In genomic region chr16:53090591-53091507, GRCh38 we compare ENCODE assay signal across 9 cellular contexts. TPM values are rescaled to one million over a fixed set of nuclear protein-coding genes. Genes with fewer than 3 reads are reported as not detected.
DNase-seq lines count a peak whose midpoint lies in the region; ATAC-seq and TF ChIP-seq lines count a peak whose summit lies in the region.
"Had no signal": no experiment of that assay in that cellular context is flagged by ENCODE, and none has a peak within 500 bp of the region (broad histone marks: within the 10 kb centered on the region; RNA-seq: fewer than 3 reads in every experiment).

No MANE protein-coding gene starts in this region.

- H3K4me2 ChIP-seq in Loucy (ENCODE audit: low read depth, low read length, poor library complexity, severe bottlenecking): no peak overlapping the region

- H3K27ac ChIP-seq in right cardiac atrium (ENCODE audit: low read length) (peak overlapping the region; percentile 89), rectal smooth muscle tissue (ENCODE audit: low read depth, low read length) (peak overlapping the region; percentile 91)

- H3K4me3 ChIP-seq in Loucy (ENCODE audit: low read length, poor library complexity, severe bottlenecking) (no peak overlapping the region), right cardiac atrium (ENCODE audit: low read length) (no peak overlapping the region), rectal smooth muscle tissue (ENCODE audit: low read length) (peak overlapping the region; percentile 44)

- H3K79me2 ChIP-seq in Loucy (ENCODE audit: insufficient read depth, low read length): no peaks in the 10 kb centered on the region; the same call in 1 of the 2 replicates

- no peaks in the 10 kb centered on the region for H3K36me3 ChIP-seq in Loucy (ENCODE audit: insufficient read depth, low read length)
- no peaks in the 10 kb centered on the region for H3K36me3 ChIP-seq in rectal smooth muscle tissue (ENCODE audit: control insufficient read depth, insufficient read depth, low read length)

- DNase-seq in EH (ENCODE audit: low read depth) (peak; percentile 100), anterior cingulate cortex (lab: John Stamatoyannopoulos, UW) (peak in 57 of 58 donors; percentile 31 to 95 (median 85)), right cardiac atrium (peak; percentile 95 to 97 (median 97)), ecto neural progenitor cell (ENCODE audit: low spot score) (no peak)
- DNase-seq in stimulated activated CD4-positive, alpha-beta T cell treated with anti-CD3 and anti-CD28 coated beads, Interleukin-12 subunit alpha, Interleukin-12 subunit beta, amount 100 ng/mL, for 4 hours: no peak

- ATAC-seq in GM21390 (IDR thresholded peaks at IDR 0.05; ENCODE audit: unreplicated experiment): peak; percentile 53
- peak; percentile 95 to 96 for ATAC-seq in right cardiac atrium

- no peaks in the 10 kb centered on the region for H3F3A ChIP-seq in Loucy (ENCODE audit: low read depth)

- H3K27me3 ChIP-seq in Loucy (ENCODE audit: insufficient read depth, low read length, poor library complexity, severe bottlenecking) (no peaks in the 10 kb centered on the region), right cardiac atrium (ENCODE audit: control insufficient read depth, insufficient read depth) (no peaks in the 10 kb centered on the region), rectal smooth muscle tissue (ENCODE audit: control insufficient read depth, insufficient read depth, low read length) (no peaks in the 10 kb centered on the region)

- no peak overlapping the region for H2AFZ ChIP-seq in Loucy (ENCODE audit: low read length)

- no peak for TF ChIP-seq CTCF in Loucy (conservative IDR thresholded peaks at IDR 0.05; ENCODE audit: low read length)

- WGBS in right cardiac atrium: 22% methylated on average over 13 of the region's 13 CpGs

- intact Hi-C loops in right cardiac atrium (cut with DNase I): loop anchor here in 2 of 4 donors (5.0 kb wide), 1 partner anchor 34 kb away; no protein-coding TSS in a partner anchor

- H3K9ac ChIP-seq in Loucy (ENCODE audit: low read depth, low read length, poor library complexity, severe bottlenecking): peak overlapping the region; percentile 10
- H3K9ac ChIP-seq in rectal smooth muscle tissue (ENCODE audit: low read length): no peak overlapping the region

- H3K4me1 ChIP-seq in Loucy (ENCODE audit: insufficient read depth, low read length, poor library complexity, severe bottlenecking) (peaks cover 17% of the 10 kb centered on the region), right cardiac atrium (ENCODE audit: control insufficient read depth, insufficient read depth, low read length) (peaks cover 37% of the 10 kb centered on the region), rectal smooth muscle tissue (ENCODE audit: control insufficient read depth, insufficient read depth, low read length) (peaks cover 33% of the 10 kb centered on the region)

- H3K9me3 ChIP-seq in Loucy (ENCODE audit: insufficient read depth, low read depth, low read length) (no peaks in the 10 kb centered on the region), right cardiac atrium (ENCODE audit: control insufficient read depth, low read length) (no peaks in the 10 kb centered on the region)

- no peaks in the 10 kb centered on the region for H4K20me1 ChIP-seq in Loucy (ENCODE audit: insufficient read depth, low read length, poor library complexity, severe bottlenecking)

- no peaks in the 10 kb centered on the region for H3K9me2 ChIP-seq in Loucy (replicated peaks; ENCODE audit: low read depth, low read length)

RNA-seq across cellular contexts. Expression of gene CHD9, which starts 36.1 kb away (rescaled TPM):
- total RNA-seq in right cardiac atrium: 10 to 100 TPM; 49.4 to 73.5 (median 57.4) TPM
- polyA plus RNA-seq in right cardiac atrium: 7.3 TPM

RNA-seq across cellular contexts. Expression of gene CHD9NB, which starts 38.2 kb away (rescaled TPM):
- total RNA-seq in right cardiac atrium: under 1 TPM; 0.50 to 0.94 (median 0.77) TPM
- polyA plus RNA-seq in right cardiac atrium: 0.77 TPM
- total RNA-seq: T-cell had no signal

Comparison
In these comparisons a context has a peak if more than half of its experiments do, and no peak if none do; other contexts are left out.
1. DNase-seq: peak in EH (single experiment), anterior cingulate cortex (57 of 58) and right cardiac atrium (3 of 3); none in ecto neural progenitor cell (single experiment) and stimulated activated CD4-positive, alpha-beta T cell treated with anti-CD3 and anti-CD28 coated beads, Interleukin-12 subunit alpha, Interleukin-12 subunit beta, amount 100 ng/mL, for 4 hours (single experiment).